In genomic region chr17:75090871-75091854, GRCh38 we compare ENCODE assay signal across 1 cellular context.
TF ChIP-seq lines count a peak whose summit lies in the region.

No MANE protein-coding gene starts in this region.

TF ChIP-seq in HepG2, 621 proteins besides CTCF, POLR2A, EP300 and RAD21 (continued from another document and continues in another):
- TF ChIP-seq ZBTB40 (IDR thresholded peaks at IDR 0.05) (no peak), ZBTB40 (CRISPR knock-in tag; IDR thresholded peaks at IDR 0.05) (no peak), MLX (CRISPR knock-in tag; IDR thresholded peaks at IDR 0.05) (peak; percentile 54; the same call in 1 of the 2 replicates), MIER2 (CRISPR knock-in tag; IDR thresholded peaks at IDR 0.05) (no peak), FOXC1 (CRISPR knock-in tag; IDR thresholded peaks at IDR 0.05; ENCODE audit: borderline replicate concordance) (peak; percentile 47; the same call in 1 of the 2 replicates), ZBTB10 (CRISPR knock-in tag; IDR thresholded peaks at IDR 0.05; ENCODE audit: borderline replicate concordance) (no peak; the same call in 1 of the 2 replicates), ZNF367 (CRISPR knock-in tag; IDR thresholded peaks at IDR 0.05; ENCODE audit: borderline replicate concordance) (no peak), DZIP1 (CRISPR knock-in tag; IDR thresholded peaks at IDR 0.05) (no peak), ZNF124 (CRISPR knock-in tag; IDR thresholded peaks at IDR 0.05) (peak; percentile 53; the same call in 1 of the 2 replicates), ZKSCAN8 (CRISPR knock-in tag; IDR thresholded peaks at IDR 0.05; ENCODE audit: borderline replicate concordance) (0 out of 2 replicates have a peak, but pooled peaks have one; percentile 13), TCF7L2 (IDR thresholded peaks at IDR 0.05; ENCODE audit: low read depth, low read length) (no peak), SP5 (CRISPR knock-in tag; IDR thresholded peaks at IDR 0.05; ENCODE audit: borderline replicate concordance, low read depth) (peak; percentile 100), EEA1 (CRISPR knock-in tag; IDR thresholded peaks at IDR 0.05; ENCODE audit: borderline replicate concordance) (0 out of 2 replicates have a peak, but pooled peaks have one; percentile 46), SIX1 (CRISPR knock-in tag; IDR thresholded peaks at IDR 0.05; ENCODE audit: borderline replicate concordance) (peak; percentile 64; the same call in 1 of the 2 replicates), ZBTB1 (CRISPR knock-in tag; IDR thresholded peaks at IDR 0.05; ENCODE audit: borderline replicate concordance) (no peak), MAZ (IDR thresholded peaks at IDR 0.05; ENCODE audit: borderline replicate concordance, low read depth, low read length) (0 out of 2 replicates have a peak, but pooled peaks have one; percentile 19), MAZ (CRISPR knock-in tag; IDR thresholded peaks at IDR 0.05; ENCODE audit: low read depth) (peak; percentile 65), NFYC (CRISPR knock-in tag; IDR thresholded peaks at IDR 0.05) (no peak), ZNF234 (CRISPR knock-in tag; conservative IDR thresholded peaks at IDR 0.05) (0 out of 2 replicates have a peak, but pooled peaks have one; percentile 43), TIGD3 (CRISPR knock-in tag; IDR thresholded peaks at IDR 0.05; ENCODE audit: borderline replicate concordance) (0 out of 2 replicates have a peak, but pooled peaks have one; percentile 62), KAT8 (CRISPR knock-in tag; IDR thresholded peaks at IDR 0.05) (peak; percentile 67; the same call in 1 of the 2 replicates), REL (CRISPR knock-in tag; conservative IDR thresholded peaks at IDR 0.05) (no peak), GLI4 (CRISPR knock-in tag; IDR thresholded peaks at IDR 0.05; ENCODE audit: borderline replicate concordance) (no peak), AKAP8 (CRISPR knock-in tag; IDR thresholded peaks at IDR 0.05) (peak; percentile 87), SMC3 (IDR thresholded peaks at IDR 0.05; ENCODE audit: low read length) (no peak), SPEN (CRISPR knock-in tag; IDR thresholded peaks at IDR 0.05; ENCODE audit: low read depth) (peak; percentile 58), KMT2B (CRISPR knock-in tag; IDR thresholded peaks at IDR 0.05) (0 out of 2 replicates have a peak, but pooled peaks have one; percentile 34), ZNF768 (CRISPR knock-in tag; IDR thresholded peaks at IDR 0.05) (peak; percentile 46; the same call in 1 of the 2 replicates), ZNF605 (CRISPR knock-in tag; IDR thresholded peaks at IDR 0.05) (peak; percentile 62; the same call in 1 of the 2 replicates), ZNF160 (CRISPR knock-in tag; IDR thresholded peaks at IDR 0.05) (no peak), SKIL (CRISPR knock-in tag; IDR thresholded peaks at IDR 0.05; ENCODE audit: borderline replicate concordance) (peak; percentile 59; the same call in 1 of the 2 replicates), ZNF543 (CRISPR knock-in tag; IDR thresholded peaks at IDR 0.05) (peak; percentile 48; the same call in 1 of the 2 replicates), GABPB1 (CRISPR knock-in tag; IDR thresholded peaks at IDR 0.05) (peak; percentile 71), MNT (IDR thresholded peaks at IDR 0.05) (no peak), ZKSCAN1 (IDR thresholded peaks at IDR 0.05; ENCODE audit: low read length) (no peak), RCOR2 (CRISPR knock-in tag; IDR thresholded peaks at IDR 0.05) (peak; percentile 79), THAP7 (CRISPR knock-in tag; IDR thresholded peaks at IDR 0.05) (no peak), BCL6 (CRISPR knock-in tag; IDR thresholded peaks at IDR 0.05) (peak; percentile 91), CCAR2 (optimal IDR thresholded peaks at IDR 0.05; ENCODE audit: low read depth, low read length) (no peak), GFI1 (CRISPR knock-in tag; IDR thresholded peaks at IDR 0.05; ENCODE audit: borderline replicate concordance) (peak; percentile 95), ATAD3A (CRISPR knock-in tag; IDR thresholded peaks at IDR 0.05) (no peak)
